ENCODE assay signal across 13 cellular contexts in the genomic region with DNA sequence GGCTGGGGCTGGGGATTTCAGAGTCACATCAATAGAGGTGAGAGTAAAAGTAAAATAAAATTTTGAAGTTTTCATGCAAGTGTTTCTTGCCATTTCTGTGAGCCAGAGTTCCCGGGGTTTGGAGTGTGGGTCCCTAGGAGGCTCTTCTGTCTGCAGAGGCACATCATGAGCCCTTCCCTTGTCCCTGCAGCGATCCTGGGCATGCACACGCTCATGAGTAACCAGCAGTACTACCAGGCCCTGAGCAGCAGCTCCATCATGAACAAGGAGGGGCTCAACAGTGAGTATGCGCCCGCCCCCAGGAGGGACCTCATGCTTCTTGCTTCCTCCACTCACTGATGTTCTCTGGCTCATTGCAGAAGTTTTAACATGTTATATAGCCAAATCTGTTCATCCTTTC.
"Had no signal": no experiment of that assay in that cellular context is flagged by ENCODE, and none has a peak within 500 bp of the region (broad histone marks: within the 10 kb centered on the region; RNA-seq: fewer than 3 reads in every experiment).

No MANE protein-coding gene starts in this region.

- H3K4me3 ChIP-seq: lower lobe of right lung, right lobe of liver, suprapubic skin had no signal

- DNase-seq: activated CD4-positive, alpha-beta T cell treated with anti-CD3 and anti-CD28 coated beads for 1 hour; activated CD4-positive, alpha-beta T cell treated with anti-CD3 and anti-CD28 coated beads, Interleukin-2, amount 50 U/mL, for 48 hours; activated naive CD4-positive, alpha-beta T cell treated with anti-CD3 and anti-CD28 coated beads, Interleukin-2, amount 10 ng/mL, durations not matched to agents 7 days and 5 days; hippocampal formation; lower lobe of right lung; midbrain; stimulated activated CD4-positive, alpha-beta T cell treated with anti-CD3 and anti-CD28 coated beads, Interleukin-2, amount 100 ng/mL, for 24 hours; stimulated activated naive CD4-positive, alpha-beta T cell; T-helper 9 cell had no signal

- H3K27ac Mint-ChIP-seq: activated naive CD4-positive, alpha-beta T cell treated with anti-CD3 and anti-CD28 coated beads, Interleukin-2, amount 10 ng/mL, durations not matched to agents 7 days and 5 days; activated T-helper 1 cell treated with anti-CD3 and anti-CD28 coated beads, Interleukin-12 subunit alpha, Interleukin-12 subunit beta, Interleukin-2, Interleukin-4 antibody, amounts not matched to agents 30 ng/mL and 10 ng/mL and 1 ng/mL, durations not matched to agents 14 hours and 24 hours and 36 hours had no signal

- H3K4me3 Mint-ChIP-seq: activated naive CD4-positive, alpha-beta T cell treated with anti-CD3 and anti-CD28 coated beads, Interleukin-2, amount 10 ng/mL, durations not matched to agents 7 days and 5 days; activated T-helper 1 cell treated with anti-CD3 and anti-CD28 coated beads, Interleukin-12 subunit alpha, Interleukin-12 subunit beta, Interleukin-2, Interleukin-4 antibody, amounts not matched to agents 30 ng/mL and 10 ng/mL and 1 ng/mL, durations not matched to agents 14 hours and 24 hours and 36 hours had no signal

- H3K27me3 ChIP-seq: right lobe of liver, suprapubic skin had no signal

- H3K27ac ChIP-seq: lower lobe of right lung, right lobe of liver, suprapubic skin had no signal

- H3K36me3 Mint-ChIP-seq: activated naive CD4-positive, alpha-beta T cell treated with anti-CD3 and anti-CD28 coated beads, Interleukin-2, amount 10 ng/mL, durations not matched to agents 7 days and 5 days; brain had no signal

- ATAC-seq: lower lobe of right lung, right lobe of liver had no signal

- H3K9me3 ChIP-seq: lower lobe of right lung, right lobe of liver, suprapubic skin had no signal

- H3K36me3 ChIP-seq: lower lobe of right lung, right lobe of liver, suprapubic skin had no signal

- H3K9me3 Mint-ChIP-seq: activated naive CD4-positive, alpha-beta T cell treated with anti-CD3 and anti-CD28 coated beads, Interleukin-2, amount 10 ng/mL, durations not matched to agents 7 days and 5 days; activated T-helper 1 cell treated with anti-CD3 and anti-CD28 coated beads, Interleukin-12 subunit alpha, Interleukin-12 subunit beta, Interleukin-2, Interleukin-4 antibody, amounts not matched to agents 30 ng/mL and 10 ng/mL and 1 ng/mL, durations not matched to agents 14 hours and 24 hours and 36 hours had no signal
